26 cellular contexts compared by ENCODE assay signal in the genomic region with DNA sequence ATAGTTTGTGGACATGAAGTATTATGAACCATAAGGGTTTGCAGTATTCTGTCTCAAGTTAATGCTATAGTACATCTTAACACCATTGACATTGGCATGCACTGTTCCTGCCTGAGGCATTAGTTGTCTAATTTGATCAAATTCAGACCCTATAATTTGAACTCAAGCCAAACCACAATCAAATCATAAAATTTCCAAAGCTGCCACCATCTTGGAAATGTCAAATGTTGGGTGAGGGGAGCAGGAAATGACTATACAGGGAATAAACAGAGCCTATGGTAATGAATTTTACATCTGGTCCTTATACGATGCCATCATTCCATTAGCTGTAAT.
DNase-seq lines count a peak whose midpoint lies in the region; ATAC-seq and TF ChIP-seq lines count a peak whose summit lies in the region.
"Had no signal": no experiment of that assay in that cellular context is flagged by ENCODE, and none has a peak within 500 bp of the region (broad histone marks: within the 10 kb centered on the region; RNA-seq: fewer than 3 reads in every experiment).

No MANE protein-coding gene starts in this region.

- H3K4me3 Mint-ChIP-seq in activated T-cell treated with anti-CD3 and anti-CD28 coated beads, Interleukin-2, amount 50 U/mL, for 24 hours: no peak overlapping the region
- H3K4me3 Mint-ChIP-seq: CD4-positive, CD25-positive, alpha-beta regulatory T cell; central memory CD8-positive, alpha-beta T cell; naive B cell; stimulated activated naive CD8-positive, alpha-beta T cell treated with anti-CD3 and anti-CD28 coated beads, Interleukin-15, Interleukin-2, amounts not matched to agents 100 ng/mL and 50 ng/mL, for 24 hours; T-cell had no signal

- no peaks in the 10 kb centered on the region for H3K27me3 ChIP-seq in psoas muscle (ENCODE audit: insufficient read depth in 3 of 3, low read length in 2 of 3)
- H3K27me3 ChIP-seq: esophagus muscularis mucosa, right lobe of liver had no signal

- DNase-seq in AG04449 (ENCODE audit: low read depth, low spot score) (no peak), NCI-H2227 (lab: John Stamatoyannopoulos, UW; ENCODE audit: unreplicated experiment) (peak; percentile 52), dermis blood vessel endothelial cell (peak; percentile 15), psoas muscle (no peak), mucosa of descending colon (no peak)
- DNase-seq in activated T-cell treated with anti-CD3 and anti-CD28 coated beads, Interleukin-2, amount 50 U/mL, for 24 hours: no peak
- DNase-seq: activated CD4-positive, alpha-beta T cell treated with anti-CD3 and anti-CD28 coated beads for 48 hours; activated CD8-positive, alpha-beta memory T cell treated with anti-CD3 and anti-CD28 coated beads, Interleukin-2, amount 50 U/mL, for 4 hours; activated effector memory CD4-positive, alpha-beta T cell treated with anti-CD3 and anti-CD28 coated beads, Interleukin-2, amount 50 U/mL, for 16 hours; amniotic stem cell; CD4-positive, CD25-positive, alpha-beta regulatory T cell; effector CD4-positive, alpha-beta T cell; H7; naive B cell; NCI-H1694; NCI-H446; right lobe of liver; stimulated activated CD4-positive, alpha-beta T cell treated with anti-CD3 and anti-CD28 coated beads, Interleukin-2, amount 100 ng/mL, for 24 hours; T-cell; trophoblast cell had no signal

- TF ChIP-seq CTCF in AG04449 (IDR thresholded peaks at IDR 0.05; ENCODE audit: insufficient read depth, low read length, missing control alignments) (no peak), psoas muscle (IDR thresholded peaks at IDR 0.05) (no peak), mucosa of descending colon (IDR thresholded peaks at IDR 0.05) (no peak)

- H3K9me3 Mint-ChIP-seq in activated T-cell treated with anti-CD3 and anti-CD28 coated beads, Interleukin-2, amount 50 U/mL, for 24 hours: no peaks in the 10 kb centered on the region
- H3K9me3 Mint-ChIP-seq: central memory CD8-positive, alpha-beta T cell; naive B cell; stimulated activated naive CD8-positive, alpha-beta T cell treated with anti-CD3 and anti-CD28 coated beads, Interleukin-15, Interleukin-2, amounts not matched to agents 100 ng/mL and 50 ng/mL, for 24 hours had no signal

- H3K27ac ChIP-seq in psoas muscle: peak overlapping the region; percentile 39
- H3K27ac ChIP-seq: right lobe of liver, RWPE1 had no signal

- H3K36me3 Mint-ChIP-seq in activated T-cell treated with anti-CD3 and anti-CD28 coated beads, Interleukin-2, amount 50 U/mL, for 24 hours (ENCODE audit: low read depth): no peaks in the 10 kb centered on the region
- H3K36me3 Mint-ChIP-seq: CD4-positive, CD25-positive, alpha-beta regulatory T cell; naive B cell; T-cell had no signal

- no peak overlapping the region for H3K27ac Mint-ChIP-seq in activated T-cell treated with anti-CD3 and anti-CD28 coated beads, Interleukin-2, amount 50 U/mL, for 24 hours
- H3K27ac Mint-ChIP-seq: CD4-positive, CD25-positive, alpha-beta regulatory T cell; stimulated activated naive CD8-positive, alpha-beta T cell treated with anti-CD3 and anti-CD28 coated beads, Interleukin-15, Interleukin-2, amounts not matched to agents 100 ng/mL and 50 ng/mL, for 24 hours; T-cell had no signal

- CTCF ChIA-PET in AG04449 (lab: Yijun Ruan, JAX): no interaction called here

- ATAC-seq in psoas muscle (no peak), HG03025 (IDR thresholded peaks at IDR 0.05; ENCODE audit: low FRiP score, unreplicated experiment) (no peak), HG03175 (IDR thresholded peaks at IDR 0.05; ENCODE audit: unreplicated experiment) (no peak), mucosa of descending colon (no peak)
- ATAC-seq: right lobe of liver, T-cell had no signal

- H3K4me1 Mint-ChIP-seq in activated T-cell treated with anti-CD3 and anti-CD28 coated beads, Interleukin-2, amount 50 U/mL, for 24 hours (ENCODE audit: low read depth): no peaks in the 10 kb centered on the region
- H3K4me1 Mint-ChIP-seq: CD4-positive, CD25-positive, alpha-beta regulatory T cell; central memory CD8-positive, alpha-beta T cell; naive B cell; T-cell had no signal

- no peaks in the 10 kb centered on the region for H3K27me3 Mint-ChIP-seq in activated T-cell treated with anti-CD3 and anti-CD28 coated beads, Interleukin-2, amount 50 U/mL, for 24 hours
- H3K27me3 Mint-ChIP-seq: CD4-positive, CD25-positive, alpha-beta regulatory T cell; central memory CD8-positive, alpha-beta T cell; naive B cell; stimulated activated naive CD8-positive, alpha-beta T cell treated with anti-CD3 and anti-CD28 coated beads, Interleukin-15, Interleukin-2, amounts not matched to agents 100 ng/mL and 50 ng/mL, for 24 hours; T-cell had no signal

- POLR2A ChIA-PET in AG04449 (lab: Yijun Ruan, JAX): interaction anchor here (0.6 to 1.4 kb wide), 2 partner anchors 155 to 258 kb away, joined by 3 to 5 read pairs; a partner anchor contains a TSS

- intact Hi-C loops in psoas muscle (cut with DNase I): no loop called here
- intact Hi-C loops in mucosa of descending colon (cut with DNase I, micrococcal nuclease): no loop called here

- H3K4me3 ChIP-seq in AG04449 (ENCODE audit: low read depth, low read length) (0 out of 2 replicates have a peak overlapping the region, but pooled peaks have one; percentile 20), psoas muscle (no peak overlapping the region), mucosa of descending colon (no peak overlapping the region)
- H3K4me3 ChIP-seq: right lobe of liver had no signal

- no peaks in the 10 kb centered on the region for H3K9me3 ChIP-seq in psoas muscle
- no peaks in the 10 kb centered on the region for H3K9me3 ChIP-seq in mucosa of descending colon
- H3K9me3 ChIP-seq: esophagus muscularis mucosa, right lobe of liver had no signal

- H3K36me3 ChIP-seq in psoas muscle (ENCODE audit: insufficient read depth in 1 of 2, low read depth in 1 of 2) (no peaks in the 10 kb centered on the region), mucosa of descending colon (ENCODE audit: low read depth) (no peaks in the 10 kb centered on the region)
- H3K36me3 ChIP-seq: esophagus muscularis mucosa, right lobe of liver had no signal

- 51 to 82% (median 64%) methylated on average over 1 of the region's 1 CpG for WGBS in psoas muscle, 3 donors

- peaks cover 7% of the 10 kb centered on the region for H3K4me1 ChIP-seq in psoas muscle
- peaks cover 8% of the 10 kb centered on the region for H3K4me1 ChIP-seq in mucosa of descending colon (ENCODE audit: low read depth)
- H3K4me1 ChIP-seq: right lobe of liver had no signal

Comparison
In these comparisons a context has a peak if more than half of its experiments do, and no peak if none do; other contexts are left out.
1. DNase-seq: peak in NCI-H2227 (single experiment) and dermis blood vessel endothelial cell (single experiment); none in AG04449 (single experiment), psoas muscle (0 of 2), activated T-cell treated with anti-CD3 and anti-CD28 coated beads, Interleukin-2, amount 50 U/mL, for 24 hours (single experiment) and mucosa of descending colon (0 of 3).